9 cellular contexts compared by ENCODE assay signal in the genomic region with DNA sequence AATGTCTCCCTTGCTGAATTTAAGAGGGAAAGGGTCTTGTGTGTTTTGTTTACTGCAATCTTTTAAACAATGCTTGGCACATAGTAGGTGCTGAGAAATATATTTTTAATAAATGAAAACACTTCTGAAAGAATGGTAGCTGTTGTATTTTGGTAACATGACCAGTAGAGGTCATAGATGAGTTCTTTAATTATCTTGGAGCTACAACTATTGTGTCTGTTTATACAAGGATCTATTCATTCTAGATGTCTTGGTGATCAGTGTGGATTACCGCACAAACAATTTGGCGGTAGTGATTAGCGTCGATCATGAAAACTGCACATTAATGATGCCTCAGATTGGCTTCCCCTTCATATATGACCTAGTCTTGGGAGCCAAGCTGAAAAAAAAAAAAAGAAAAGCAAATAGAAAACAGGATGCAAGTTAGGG. TPM values are rescaled to one million over a fixed set of nuclear protein-coding genes. Genes with fewer than 3 reads are reported as not detected.
DNase-seq lines count a peak whose midpoint lies in the region; ATAC-seq, FAIRE-seq and TF ChIP-seq lines count a peak whose summit lies in the region.
"Had no signal": no experiment of that assay in that cellular context is flagged by ENCODE, and none has a peak within 500 bp of the region (broad histone marks: within the 10 kb centered on the region; RNA-seq: fewer than 3 reads in every experiment).

No MANE protein-coding gene starts in this region.

- ATAC-seq in GM19035 (IDR thresholded peaks at IDR 0.05; ENCODE audit: unreplicated experiment): peak; percentile 52
- peak; percentile 71 for ATAC-seq in GM12878
- peak; percentile 68 for ATAC-seq in left lobe of liver
- no peak for ATAC-seq in GM19467 (IDR thresholded peaks at IDR 0.05; ENCODE audit: unreplicated experiment)
- no peak for ATAC-seq in activated T-cell treated with anti-CD3 and anti-CD28 coated beads, Interleukin-2, amount 50 U/mL, for 4 hours

- H3K4me1 Mint-ChIP-seq in activated T-cell treated with anti-CD3 and anti-CD28 coated beads, Interleukin-2, amount 50 U/mL, for 4 hours (ENCODE audit: low read depth): peaks cover 6% of the 10 kb centered on the region

- no peaks in the 10 kb centered on the region for H3K27me3 Mint-ChIP-seq in activated T-cell treated with anti-CD3 and anti-CD28 coated beads, Interleukin-2, amount 50 U/mL, for 4 hours (ENCODE audit: low read depth)
- H3K27me3 Mint-ChIP-seq: stimulated activated naive CD8-positive, alpha-beta T cell treated with anti-CD3 and anti-CD28 coated beads, Interleukin-15, Interleukin-2, amounts not matched to agents 100 ng/mL and 50 ng/mL, for 24 hours had no signal

- no peak for TF ChIP-seq EP300 in GM12878 (IDR thresholded peaks at IDR 0.05; ENCODE audit: borderline replicate concordance in 1 of 2, control insufficient read depth in 1 of 2, low read depth in 2 of 2, low read length in 2 of 2)

- 91% methylated on average over 4 of the region's 4 CpGs for WGBS in GM12878 (ENCODE audit: insufficient coverage, insufficient replicate concordance, low lambda C conversion rate, missing lambda C conversion rate)

- CTCF ChIA-PET in GM12878 (lab: Yijun Ruan, JAX): interaction anchor here (0.5 to 4.4 kb wide), 59 partner anchors 8 to 1610 kb away, joined by 3 to 57 read pairs (median 4); no protein-coding TSS in a partner anchor

- H2AFZ ChIP-seq in GM12878 (ENCODE audit: control insufficient read depth, low read depth, low read length): no peak overlapping the region

- no peaks in the 10 kb centered on the region for H4K20me1 ChIP-seq in GM12878 (ENCODE audit: control insufficient read depth, insufficient read depth)

- intact Hi-C loops in GM12878 (cut with micrococcal nuclease; ENCODE audit: unreplicated experiment): loop anchor here (1.0 to 5.0 kb wide), 2 partner anchors 74 to 897 kb away; no protein-coding TSS in a partner anchor

- H3K4me2 ChIP-seq in GM12878 (ENCODE audit: control insufficient read depth, insufficient read depth): no peak overlapping the region

- peak; percentile 57 for TF ChIP-seq RAD21 in GM12878 (IDR thresholded peaks at IDR 0.05; ENCODE audit: insufficient read depth, low read depth, low read length)

- H3K4me1 ChIP-seq in BE2C: no peaks in the 10 kb centered on the region; the same call in 1 of the 2 replicates
- H3K4me1 ChIP-seq in GM12878 (ENCODE audit: control insufficient read depth, insufficient read depth, low read length): no peaks in the 10 kb centered on the region

- H3K4me3 ChIP-seq in BE2C (ENCODE audit: low read depth, low read length): no peak overlapping the region
- H3K4me3 ChIP-seq in GM12878: no peak overlapping the region

- no peaks in the 10 kb centered on the region for H3K9me3 Mint-ChIP-seq in activated T-cell treated with anti-CD3 and anti-CD28 coated beads, Interleukin-2, amount 50 U/mL, for 4 hours
- H3K9me3 Mint-ChIP-seq: stimulated activated naive CD8-positive, alpha-beta T cell treated with anti-CD3 and anti-CD28 coated beads, Interleukin-15, Interleukin-2, amounts not matched to agents 100 ng/mL and 50 ng/mL, for 24 hours had no signal

- H3K36me3 ChIP-seq in BE2C (no peaks in the 10 kb centered on the region), GM12878 (ENCODE audit: control insufficient read depth in 2 of 2, insufficient read depth in 2 of 2, low read length in 1 of 2) (no peaks in the 10 kb centered on the region)

- no peaks in the 10 kb centered on the region for H3K79me2 ChIP-seq in GM12878 (ENCODE audit: control insufficient read depth, insufficient read depth, low read length)

- no peak overlapping the region for H3K4me3 Mint-ChIP-seq in activated T-cell treated with anti-CD3 and anti-CD28 coated beads, Interleukin-2, amount 50 U/mL, for 4 hours
- H3K4me3 Mint-ChIP-seq: stimulated activated naive CD8-positive, alpha-beta T cell treated with anti-CD3 and anti-CD28 coated beads, Interleukin-15, Interleukin-2, amounts not matched to agents 100 ng/mL and 50 ng/mL, for 24 hours had no signal

- no peak for DNase-seq in BE2C
- peak; percentile 28 for DNase-seq in NCI-H146 treated with DMSO at 0.1 percent for 48 hours (lab: John Stamatoyannopoulos, UW; ENCODE audit: unreplicated experiment)
- DNase-seq in GM12878 (ENCODE audit: low read depth, low spot score): no peak
- DNase-seq in left lobe of liver (ENCODE audit: low spot score): no peak
- DNase-seq in urothelium cell line (ENCODE audit: low spot score): no peak
- no peak for DNase-seq in activated T-cell treated with anti-CD3 and anti-CD28 coated beads, Interleukin-2, amount 50 U/mL, for 4 hours

- peak; percentile 89 for FAIRE-seq in GM12878 (lab: Jason Lieb, UNC)
- FAIRE-seq in urothelium cell line (lab: Jason Lieb, UNC): no peak

- no peak overlapping the region for H3K27ac ChIP-seq in GM12878 (ENCODE audit: control insufficient read depth, insufficient read depth)

- SMC1A ChIA-PET in GM12878 (lab: Charles Lee; ENCODE audit: uncharacterized antibody, unreplicated experiment): interaction anchor here (0.6 to 2.9 kb wide), 16 partner anchors 9 to 570 kb away, joined by 3 to 24 read pairs (median 4); no protein-coding TSS in a partner anchor

- RAD21 ChIA-PET in GM12878 (lab: Charles Lee; ENCODE audit: unreplicated experiment): interaction anchor here (0.6 to 2.7 kb wide), 23 partner anchors 9 to 698 kb away, joined by 3 to 15 read pairs (median 4); no protein-coding TSS in a partner anchor

- no peaks in the 10 kb centered on the region for H3K36me3 Mint-ChIP-seq in activated T-cell treated with anti-CD3 and anti-CD28 coated beads, Interleukin-2, amount 50 U/mL, for 4 hours (ENCODE audit: insufficient read depth)

- BruUV-seq in GM12878 (replicated peaks; lab: Mats Ljungman, UMichigan): no TSS peak

- in situ Hi-C loops in GM12878 (cut with MboI): loop anchor here (10.0 kb wide), 1 partner anchor 74 kb away; no protein-coding TSS in a partner anchor

- H3K9me3 ChIP-seq in BE2C (no peaks in the 10 kb centered on the region), GM12878 (replicated peaks; ENCODE audit: control insufficient read depth, insufficient read depth, low read length) (no peaks in the 10 kb centered on the region)

- POLR2A ChIA-PET in GM12878 (lab: Charles Lee): no interaction called here

- TF ChIP-seq CTCF in BE2C (IDR thresholded peaks at IDR 0.05; ENCODE audit: low read depth, low read length): peak; percentile 58
- TF ChIP-seq CTCF in GM12878 (IDR thresholded peaks at IDR 0.05 in 2 of 3, conservative IDR thresholded peaks at IDR 0.05 in 1 of 3; ENCODE audit: control insufficient read depth in 2 of 3, extremely low read depth in 1 of 3, insufficient read depth in 1 of 3, low read depth in 3 of 3, low read length in 3 of 3): peak; percentile 21 to 48 (median 39); a peak in 2 of 6 replicates

- no peak for TF ChIP-seq POLR2A in GM12878 (IDR thresholded peaks at IDR 0.05; ENCODE audit: low read depth, low read length)

- H3K27me3 ChIP-seq in BE2C: no peaks in the 10 kb centered on the region
- H3K27me3 ChIP-seq in GM12878 (replicated peaks in 1 of 2; ENCODE audit: control insufficient read depth in 2 of 2, insufficient read depth in 2 of 2, low read length in 1 of 2): no peaks in the 10 kb centered on the region

- H3K9ac ChIP-seq in GM12878 (ENCODE audit: control insufficient read depth, insufficient read depth, low read length): no peak overlapping the region

RNA-seq across cellular contexts. Expression of a gene that starts 21.4 kb away (rescaled TPM):
- 0.12 TPM for polyA plus RNA-seq in BE2C (2012; ENCODE audit: insufficient read depth, insufficient read length, low read depth)
- not detected in 2 replicates for total RNA-seq in GM12878 (2013; cell fraction: nucleolus; rRNA removed)
- total RNA-seq in GM12878 (2014; rRNA removed) (not detected in 2 replicates), GM12878 (2014; rRNA removed; fragmentation: Illumina TruSeq; extraction: Trizol) (not detected in 2 replicates), GM12878 (2021) (not detected in 2 replicates), left lobe of liver (not detected)
- polyA plus RNA-seq in GM12878 (2011; ENCODE audit: low read depth): 0.05 TPM
- polyA plus RNA-seq in GM12878 (2011; rRNA removed) (not detected in 2 replicates), GM12878 (2014; fragmentation: Illumina TruSeq; extraction: Trizol) (not detected in 2 replicates), GM12878 (2014; fragmentation: Nextera tagmentation; extraction: Ambion mirVana) (under 1 TPM in 1 of 2 experiments, not detected in 1; 0.02 TPM), GM12878 (2014; rRNA removed) (not detected in 2 replicates), GM12878 (2016; fragmentation: Nextera tagmentation; extraction: Ambion mirVana) (under 1 TPM; 0.54 to 0.58 TPM)
- polyA plus RNA-seq in GM12878 (2011; cell fraction: cytosol; rRNA removed): not detected in 2 replicates
- polyA plus RNA-seq in GM12878 (2011; cell fraction: nucleus; rRNA removed): not detected in 2 replicates
- 0.04 TPM in 2 replicates for polyA plus RNA-seq in GM12878 (2012)
- not detected in 2 replicates for polyA minus RNA-seq in GM12878 (2011; rRNA and poly(A)+ RNA removed)
- not detected in 2 replicates for polyA minus RNA-seq in GM12878 (2011; cell fraction: cytosol; rRNA and poly(A)+ RNA removed)
- not detected in 2 replicates for polyA minus RNA-seq in GM12878 (2011; cell fraction: nucleus; rRNA and poly(A)+ RNA removed)
- total RNA-seq in activated T-cell treated with anti-CD3 and anti-CD28 coated beads, Interleukin-2, amount 50 U/mL, for 4 hours: not detected

RNA-seq across cellular contexts. Expression of a gene that starts 49.6 kb away (rescaled TPM):
- 15.7 TPM for polyA plus RNA-seq in BE2C (2012; ENCODE audit: insufficient read depth, insufficient read length, low read depth)
- 22.3 and 23.3 TPM in 2 replicates for total RNA-seq in GM12878 (2013; cell fraction: nucleolus; rRNA removed)
- total RNA-seq in GM12878 (2014; rRNA removed) (23.1 and 28.4 TPM in 2 replicates), GM12878 (2014; rRNA removed; fragmentation: Illumina TruSeq; extraction: Trizol) (28.9 and 29.7 TPM in 2 replicates), GM12878 (2021) (26.0 and 29.6 TPM in 2 replicates), left lobe of liver (3.8 TPM)
- polyA plus RNA-seq in GM12878 (2011; ENCODE audit: low read depth): 8.3 TPM
- polyA plus RNA-seq in GM12878 (2011; rRNA removed) (56.9 and 106 TPM in 2 replicates), GM12878 (2014; fragmentation: Illumina TruSeq; extraction: Trizol) (16.3 and 18.3 TPM in 2 replicates), GM12878 (2014; fragmentation: Nextera tagmentation; extraction: Ambion mirVana) (10 to 100 TPM in 1 of 2 experiments, 1 to 10 TPM in 1; 5.4 to 24.0 TPM), GM12878 (2014; rRNA removed) (30.0 and 31.7 TPM in 2 replicates), GM12878 (2016; fragmentation: Nextera tagmentation; extraction: Ambion mirVana) (1 to 10 TPM; 5.0 to 9.9 TPM)
- 14.4 and 24.8 TPM in 2 replicates for polyA plus RNA-seq in GM12878 (2011; cell fraction: cytosol; rRNA removed)
- 19.3 and 22.7 TPM in 2 replicates for polyA plus RNA-seq in GM12878 (2011; cell fraction: nucleus; rRNA removed)
- polyA plus RNA-seq in GM12878 (2012): 27.0 and 33.1 TPM in 2 replicates
- 9.9 and 10.1 TPM in 2 replicates for polyA minus RNA-seq in GM12878 (2011; rRNA and poly(A)+ RNA removed)
- polyA minus RNA-seq in GM12878 (2011; cell fraction: cytosol; rRNA and poly(A)+ RNA removed): 9.9 and 10.5 TPM in 2 replicates
- polyA minus RNA-seq in GM12878 (2011; cell fraction: nucleus; rRNA and poly(A)+ RNA removed): 13.1 and 18.6 TPM in 2 replicates
- total RNA-seq in activated T-cell treated with anti-CD3 and anti-CD28 coated beads, Interleukin-2, amount 50 U/mL, for 4 hours: 10 to 100 TPM in 2 of 3 donors, 1 to 10 TPM in 1; 6.9 to 11.0 (median 10.7) TPM

Comparison
In these comparisons a context has a peak if more than half of its experiments do, and no peak if none do; other contexts are left out.
1. ATAC-seq: peak in GM19035 (single experiment), GM12878 (single experiment) and left lobe of liver (single experiment); none in GM19467 (single experiment) and activated T-cell treated with anti-CD3 and anti-CD28 coated beads, Interleukin-2, amount 50 U/mL, for 4 hours (0 of 2).